ENCODE assay signal across 9 cellular contexts in the genomic region with DNA sequence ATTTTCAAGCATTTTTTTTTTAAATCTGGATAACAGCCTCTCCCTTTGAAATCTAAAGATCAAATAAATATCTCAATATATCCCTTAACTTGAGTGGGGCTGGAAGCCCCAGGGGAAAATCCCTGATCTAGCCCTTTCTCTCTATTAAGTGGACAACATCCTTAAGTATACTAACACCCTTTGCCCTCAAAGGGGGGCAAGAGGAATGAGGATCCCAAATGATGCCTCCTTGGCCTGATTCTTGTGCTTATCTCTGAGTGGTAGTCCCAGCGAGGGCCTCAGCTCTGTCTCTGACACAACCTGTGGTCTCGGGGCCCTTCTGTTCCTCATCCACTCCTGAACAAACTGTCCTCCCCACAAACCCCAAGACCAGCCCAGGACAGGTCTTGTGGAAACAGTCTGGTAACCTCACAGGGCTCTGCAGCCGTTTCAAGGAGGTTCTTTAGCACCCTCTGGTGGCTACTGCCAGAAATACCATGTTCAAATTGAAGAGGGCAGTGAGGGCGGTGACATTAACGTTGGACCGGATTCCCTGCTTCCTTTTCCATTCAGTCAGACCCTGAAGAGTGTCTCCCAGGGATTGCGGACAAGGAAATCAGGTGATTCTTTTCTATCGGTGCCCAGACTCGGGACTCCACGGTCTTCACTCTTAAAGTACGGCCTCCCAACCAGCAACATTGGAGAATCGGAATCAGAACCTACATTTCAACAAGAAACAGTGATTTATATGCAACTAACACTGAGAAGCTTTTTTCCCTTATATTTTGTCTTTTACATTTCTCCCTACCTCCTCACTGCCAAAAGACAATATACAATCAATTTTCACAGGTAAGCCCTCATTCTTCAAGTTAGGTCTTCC. TPM values are rescaled to one million over a fixed set of nuclear protein-coding genes. Genes with fewer than 3 reads are reported as not detected.
A peak's percentile ranks its signal among the peaks of the same experiment; 100 is the strongest.
DNase-seq lines count a peak whose midpoint lies in the region; ATAC-seq, FAIRE-seq and TF ChIP-seq lines count a peak whose summit lies in the region.
"Had no signal": no experiment of that assay in that cellular context is flagged by ENCODE, and none has a peak within 500 bp of the region (broad histone marks: within the 10 kb centered on the region; RNA-seq: fewer than 3 reads in every experiment).

No MANE protein-coding gene starts in this region.

- H3K9ac ChIP-seq in Loucy (ENCODE audit: low read depth, low read length, poor library complexity, severe bottlenecking): no peak overlapping the region

- no peaks in the 10 kb centered on the region for H3K9me3 ChIP-seq in Loucy (ENCODE audit: insufficient read depth, low read depth, low read length)
- no peaks in the 10 kb centered on the region for H3K9me3 ChIP-seq in pancreas
- no peaks in the 10 kb centered on the region for H3K9me3 ChIP-seq in upper lobe of left lung

- no peaks in the 10 kb centered on the region for H3K79me2 ChIP-seq in Loucy (ENCODE audit: insufficient read depth, low read length)

- TF ChIP-seq POLR2A in upper lobe of left lung (IDR thresholded peaks at IDR 0.05): no peak

- ATAC-seq in pancreas (peak; percentile 95 to 98 (median 95)), upper lobe of left lung (ENCODE audit: low FRiP score in 2 of 2) (peak; percentile 93 to 95)

- no peaks in the 10 kb centered on the region for H3K9me2 ChIP-seq in Loucy (replicated peaks; ENCODE audit: low read depth, low read length)

- H3K27me3 ChIP-seq in GM06990 (replicated peaks; ENCODE audit: control insufficient read depth, insufficient read depth, low read length): no peaks in the 10 kb centered on the region
- H3K27me3 ChIP-seq in H7 (ENCODE audit: control insufficient read depth, insufficient read depth, low read length): no peaks in the 10 kb centered on the region
- no peaks in the 10 kb centered on the region for H3K27me3 ChIP-seq in Loucy (ENCODE audit: insufficient read depth, low read length, poor library complexity, severe bottlenecking)
- no peaks in the 10 kb centered on the region for H3K27me3 ChIP-seq in pancreas
- no peaks in the 10 kb centered on the region for H3K27me3 ChIP-seq in upper lobe of left lung

- no peak overlapping the region for H3K4me2 ChIP-seq in Loucy (ENCODE audit: low read depth, low read length, poor library complexity, severe bottlenecking)

- DNase-seq in GM06990 (ENCODE audit: extremely low read depth, insufficient read length): peak; percentile 13
- peak; percentile 81 for DNase-seq in H7
- DNase-seq in SHP77 treated with DMSO at 0.1 percent for 48 hours (lab: John Stamatoyannopoulos, UW): peak; percentile 51
- DNase-seq in activated effector memory CD4-positive, alpha-beta T cell treated with Interleukin-2 at 50 U/mL for 16 hours: peak; percentile 8
- DNase-seq in germinal center (ENCODE audit: low spot score): peak; percentile 62
- DNase-seq in pancreas: peak in 4 of 6 donors; percentile 53 to 81 (median 74)
- DNase-seq in upper lobe of left lung: peak in 1 of 2 donors; percentile 74

- 14% methylated on average over 12 of the region's 12 CpGs for WGBS in pancreas, 2 donors
- WGBS in upper lobe of left lung, 2 donors: 17 to 22% methylated on average over 8 to 12 of the region's 12 CpGs

- TF ChIP-seq EP300 in upper lobe of left lung (IDR thresholded peaks at IDR 0.05): no peak

- intact Hi-C loops in pancreas (cut with DNase I): no loop called here

- H3K27ac ChIP-seq in pancreas (peak overlapping the region in 2 of 4 donors; percentile 34 to 59), upper lobe of left lung (no peak overlapping the region)

- H3F3A ChIP-seq in Loucy (ENCODE audit: low read depth): no peaks in the 10 kb centered on the region

- peak; percentile 82 for TF ChIP-seq CTCF in GM06990 (IDR thresholded peaks at IDR 0.05; ENCODE audit: insufficient read depth, low read length, poor library complexity, severe bottlenecking)
- TF ChIP-seq CTCF in Loucy (conservative IDR thresholded peaks at IDR 0.05; ENCODE audit: low read length): peak; percentile 84
- TF ChIP-seq CTCF in pancreas (IDR thresholded peaks at IDR 0.05): peak; percentile 55 to 72 (median 63)
- peak; percentile 65 to 82 (median 69) for TF ChIP-seq CTCF in upper lobe of left lung (IDR thresholded peaks at IDR 0.05)

- H3K4me3 ChIP-seq in GM06990 (replicated peaks; ENCODE audit: low read depth, low read length): no peak overlapping the region
- no peak overlapping the region for H3K4me3 ChIP-seq in H7 (ENCODE audit: insufficient read depth, low read depth, low read length)
- H3K4me3 ChIP-seq in Loucy (ENCODE audit: low read length, poor library complexity, severe bottlenecking): no peak overlapping the region
- no peak overlapping the region for H3K4me3 ChIP-seq in pancreas
- H3K4me3 ChIP-seq in upper lobe of left lung: no peak overlapping the region

- H4K20me1 ChIP-seq in Loucy (ENCODE audit: insufficient read depth, low read length, poor library complexity, severe bottlenecking): no peaks in the 10 kb centered on the region

- H3K4me1 ChIP-seq in Loucy (ENCODE audit: insufficient read depth, low read length, poor library complexity, severe bottlenecking) (no peaks in the 10 kb centered on the region), pancreas (peaks cover 9 to 17% (median 13%) of the 10 kb centered on the region in 3 donors), upper lobe of left lung (peaks cover 0 to 7% (median 1%) of the 10 kb centered on the region in 4 donors)

- H3K36me3 ChIP-seq in GM06990 (ENCODE audit: control insufficient read depth, insufficient read depth, low read length) (no peaks in the 10 kb centered on the region), H7 (replicated peaks; ENCODE audit: control insufficient read depth, insufficient read depth, low read length) (no peaks in the 10 kb centered on the region), Loucy (ENCODE audit: insufficient read depth, low read length) (no peaks in the 10 kb centered on the region), pancreas (no peaks in the 10 kb centered on the region), upper lobe of left lung (no peaks in the 10 kb centered on the region)

- 0 out of 2 replicates have a peak overlapping the region, but pooled peaks have one; percentile 44 for H2AFZ ChIP-seq in Loucy (ENCODE audit: low read length)

- FAIRE-seq in pancreas (lab: Jason Lieb, UNC): peak; percentile 53

RNA-seq across cellular contexts. Expression of a gene that starts 13.0 kb away (rescaled TPM):
- total RNA-seq in H7 (2014; rRNA removed; shearing (Covaris generic)): not detected in 2 replicates
- total RNA-seq in pancreas: not detected
- under 1 TPM in 1 of 2 donors, not detected in 1; 0.47 TPM for polyA plus RNA-seq in pancreas
- 1 to 10 TPM in 2 of 6 donors, under 1 TPM in 3, not detected in 1; 0.52 to 4.7 (median 0.76) TPM for total RNA-seq in upper lobe of left lung
- total RNA-seq: mononuclear cell had no signal
